ENCODE assay signal across 16 cellular contexts in the genomic region with DNA sequence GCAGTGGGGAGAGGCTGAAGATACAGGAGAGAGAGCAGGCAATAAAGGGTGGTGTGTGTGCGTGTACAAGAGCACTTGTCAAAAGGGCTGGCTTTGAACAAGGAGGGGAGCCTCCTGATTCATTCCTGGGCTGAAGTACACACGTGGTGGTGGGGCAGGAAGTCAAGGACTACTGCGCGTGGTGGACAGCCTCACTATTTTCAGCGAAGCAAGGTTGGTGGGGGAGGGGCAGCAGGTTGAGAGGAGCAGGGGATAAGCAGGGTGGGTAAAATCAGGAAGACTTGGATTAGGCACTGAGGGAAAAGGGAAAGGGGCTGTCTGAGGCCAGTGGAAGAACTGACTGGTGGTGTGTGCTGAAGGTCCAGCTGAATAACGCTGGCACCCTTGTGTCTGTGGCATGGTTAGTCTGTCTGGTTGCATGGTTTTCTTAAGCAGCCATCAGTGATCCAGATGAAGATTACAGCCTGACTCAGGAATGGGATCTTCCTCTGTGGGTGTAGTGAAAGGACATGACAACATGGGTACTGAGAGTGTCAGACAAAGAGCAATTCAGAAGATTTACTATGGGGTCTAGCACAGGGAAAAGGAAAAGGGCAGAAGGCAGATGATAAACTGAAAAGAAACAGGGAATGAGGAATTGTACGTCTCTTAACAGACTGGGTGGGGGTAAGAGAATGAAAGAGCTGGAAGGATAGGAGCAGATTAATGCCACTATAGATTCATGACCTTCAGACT.
"Had no signal": no experiment of that assay in that cellular context is flagged by ENCODE, and none has a peak within 500 bp of the region (broad histone marks: within the 10 kb centered on the region; RNA-seq: fewer than 3 reads in every experiment).

No MANE protein-coding gene starts in this region.

- H3K27ac Mint-ChIP-seq: activated B cell treated with CpG ODN at 0.5 μM for 24 hours; activated CD4-positive, alpha-beta T cell treated with anti-CD3 and anti-CD28 coated beads, Interleukin-2, amount 10 ng/mL, durations not matched to agents 7 days and 5 days; neural progenitor cell had no signal

- H3K4me2 ChIP-seq: neural progenitor cell had no signal

- H3K4me3 ChIP-seq: left ventricle myocardium inferior, neural progenitor cell, ovary, suprapubic skin, upper lobe of left lung had no signal

- H3K9ac ChIP-seq: neural progenitor cell had no signal

- H3K27me3 Mint-ChIP-seq: activated B cell treated with CpG ODN at 0.5 μM for 24 hours; activated CD4-positive, alpha-beta T cell treated with anti-CD3 and anti-CD28 coated beads, Interleukin-2, amount 10 ng/mL, durations not matched to agents 7 days and 5 days; activated naive CD4-positive, alpha-beta T cell treated with anti-CD3 and anti-CD28 coated beads, Interleukin-2, amount 10 ng/mL, durations not matched to agents 7 days and 5 days; memory B cell had no signal

- H3K9me3 ChIP-seq: left ventricle myocardium inferior, ovary, suprapubic skin, upper lobe of left lung had no signal

- H3K27me3 ChIP-seq: brain microvascular endothelial cell, neural progenitor cell, ovary, suprapubic skin, upper lobe of left lung had no signal

- H3K4me1 ChIP-seq: left ventricle myocardium inferior, neural progenitor cell, suprapubic skin, upper lobe of left lung had no signal

- H3K4me1 Mint-ChIP-seq: activated CD4-positive, alpha-beta T cell treated with anti-CD3 and anti-CD28 coated beads, Interleukin-2, amount 10 ng/mL, durations not matched to agents 7 days and 5 days; activated naive CD4-positive, alpha-beta T cell treated with anti-CD3 and anti-CD28 coated beads, Interleukin-2, amount 10 ng/mL, durations not matched to agents 7 days and 5 days; memory B cell; neural progenitor cell; T-cell had no signal

- H3K4me3 Mint-ChIP-seq: activated B cell treated with CpG ODN at 0.5 μM for 24 hours; activated CD4-positive, alpha-beta T cell treated with anti-CD3 and anti-CD28 coated beads, Interleukin-2, amount 10 ng/mL, durations not matched to agents 7 days and 5 days; activated naive CD4-positive, alpha-beta T cell treated with anti-CD3 and anti-CD28 coated beads, Interleukin-2, amount 10 ng/mL, durations not matched to agents 7 days and 5 days; memory B cell; neural progenitor cell; T-cell had no signal

- ATAC-seq: stimulated activated naive CD8-positive, alpha-beta T cell treated with anti-CD3 and anti-CD28 coated beads, Interleukin-15, Interleukin-2, amounts not matched to agents 100 U/mL and 50 U/mL, for 24 hours; T-cell had no signal

- DNase-seq: activated B cell treated with CpG ODN at 0.5 μM for 24 hours; activated CD4-positive, alpha-beta T cell treated with anti-CD3 and anti-CD28 coated beads, Interleukin-2, amount 10 ng/mL, durations not matched to agents 7 days and 5 days; activated CD8-positive, alpha-beta memory T cell treated with anti-CD3 and anti-CD28 coated beads for 24 hours; activated naive CD4-positive, alpha-beta T cell treated with anti-CD3 and anti-CD28 coated beads, Interleukin-2, amount 10 ng/mL, durations not matched to agents 7 days and 5 days; brain microvascular endothelial cell; cerebellar nuclear complex; dermis blood vessel endothelial cell; left ventricle myocardium inferior; stimulated activated CD4-positive, alpha-beta T cell treated with anti-CD3 and anti-CD28 coated beads, Interleukin-12 subunit alpha, Interleukin-12 subunit beta, amount 100 ng/mL, for 4 hours; stimulated activated naive CD8-positive, alpha-beta T cell treated with anti-CD3 and anti-CD28 coated beads, Interleukin-15, Interleukin-2, amounts not matched to agents 100 U/mL and 50 U/mL, for 24 hours; T-cell; upper lobe of left lung had no signal

- H2AFZ ChIP-seq: neural progenitor cell had no signal

- H3K9me3 Mint-ChIP-seq: activated B cell treated with CpG ODN at 0.5 μM for 24 hours; activated CD4-positive, alpha-beta T cell treated with anti-CD3 and anti-CD28 coated beads, Interleukin-2, amount 10 ng/mL, durations not matched to agents 7 days and 5 days; activated naive CD4-positive, alpha-beta T cell treated with anti-CD3 and anti-CD28 coated beads, Interleukin-2, amount 10 ng/mL, durations not matched to agents 7 days and 5 days; memory B cell; neural progenitor cell; T-cell had no signal

- H3K27ac ChIP-seq: brain microvascular endothelial cell, left ventricle myocardium inferior, neural progenitor cell, ovary, suprapubic skin, upper lobe of left lung had no signal

- H3K36me3 ChIP-seq: brain microvascular endothelial cell, ovary, suprapubic skin, upper lobe of left lung had no signal
